In the genomic region with DNA sequence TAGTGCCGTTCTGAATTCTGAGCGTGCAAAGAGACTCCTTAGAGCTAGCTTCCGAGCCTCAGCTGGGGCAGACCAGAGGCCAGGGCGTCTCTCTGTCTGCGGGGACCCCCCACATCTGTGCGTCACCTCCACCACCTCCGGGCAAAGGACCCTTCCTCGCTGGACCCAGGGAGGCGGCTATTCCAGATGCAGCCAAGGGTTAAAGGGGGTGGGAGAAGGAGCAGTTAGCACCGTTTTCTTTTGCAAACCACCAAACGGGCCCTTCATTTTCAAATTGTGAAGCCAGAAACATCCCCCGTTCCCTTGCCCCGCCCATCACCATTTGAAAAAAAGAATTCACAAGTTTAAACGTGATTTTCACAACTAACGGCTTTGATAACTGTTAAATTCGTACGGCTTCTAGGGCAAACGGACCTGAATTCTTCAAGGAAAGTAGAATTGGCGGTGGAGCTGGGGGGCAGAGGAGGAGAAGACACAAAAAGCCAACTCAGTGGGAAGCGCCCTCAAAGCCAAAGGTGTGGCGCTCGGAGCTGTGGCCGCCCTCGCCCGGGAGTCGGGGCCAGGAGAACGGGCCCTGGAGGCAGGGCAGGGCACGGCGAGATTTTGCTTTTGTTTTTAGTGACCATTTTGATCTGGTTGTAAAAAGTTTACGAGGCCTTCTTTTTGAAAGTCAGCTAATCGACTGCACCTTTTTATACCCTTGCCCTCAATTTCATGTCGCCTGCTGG, we compare ENCODE assay signal across 9 cellular contexts. TPM values are rescaled to one million over a fixed set of nuclear protein-coding genes. Genes with fewer than 3 reads are reported as not detected.
DNase-seq lines count a peak whose midpoint lies in the region; ATAC-seq and TF ChIP-seq lines count a peak whose summit lies in the region.
"Had no signal": no experiment of that assay in that cellular context is flagged by ENCODE, and none has a peak within 500 bp of the region (broad histone marks: within the 10 kb centered on the region; RNA-seq: fewer than 3 reads in every experiment).

No MANE protein-coding gene starts in this region.

- no peak for TF ChIP-seq CTCF in cardiac fibroblast (IDR thresholded peaks at IDR 0.05; ENCODE audit: low read depth, low read length)
- peak in 1 of 3 experiments; percentile 16 for TF ChIP-seq CTCF in testis (IDR thresholded peaks at IDR 0.05)

- intact Hi-C loops in left colon (cut with DNase I, micrococcal nuclease), result loop anchor here (5.0 to 10.0 kb wide), 4 partner anchors 301 to 1031 kb away; no protein-coding TSS in a partner anchor
- intact Hi-C loops in testis (cut with DNase I; ENCODE audit: low total_unique reads), result loop anchor here (5.0 to 10.0 kb wide), 2 partner anchors 321 to 1224 kb away; no protein-coding TSS in a partner anchor

- ATAC-seq in left colon (peak; percentile 31), GM21515 (IDR thresholded peaks at IDR 0.05; ENCODE audit: unreplicated experiment) (no peak)

- H3K4me3 ChIP-seq in cardiac fibroblast (replicated peaks in 1 of 2; ENCODE audit: low read depth in 2 of 2, low read length in 2 of 2) (peak overlapping the region; percentile 82 to 92), testis (peak overlapping the region; percentile 77 to 81)

- H3K27me3 ChIP-seq in testis, result no peaks in the 10 kb centered on the region

- H3K9me3 ChIP-seq in testis, result no peaks in the 10 kb centered on the region

- H3K4me1 ChIP-seq in testis, result peaks cover 21% of the 10 kb centered on the region

- 6 to 7% methylated on average over 32 of the region's 32 CpGs for WGBS in testis, 2 donors

- no peaks in the 10 kb centered on the region for H3K36me3 ChIP-seq in testis (ENCODE audit: low read depth, missing control alignments)

- peak; percentile 9 for DNase-seq in activated CD4-positive, alpha-beta T cell treated with anti-CD3 and anti-CD28 coated beads for 48 hours
- no peak for DNase-seq in activated CD4-positive, alpha-beta T cell treated with anti-CD3 and anti-CD28 coated beads, Interleukin-2, amount 50 U/mL, for 4 hours
- DNase-seq in cardiac fibroblast (ENCODE audit: low read depth in 2 of 2), result peak in 1 of 2 donors; percentile 39
- DNase-seq in left colon, result peak in 1 of 2 donors; percentile 7
- DNase-seq in testis, result no peak
- no peak for DNase-seq in GM19238 (ENCODE audit: insufficient read length, low spot score)
- DNase-seq in cortex of kidney (lab: John Stamatoyannopoulos, UW), result no peak
- DNase-seq: AML-193 had no signal

- H3K27ac ChIP-seq in testis, result peak overlapping the region; percentile 72 to 78

- TF ChIP-seq POLR2A in testis (IDR thresholded peaks at IDR 0.05), result no peak

RNA-seq across cellular contexts. Expression of a gene that starts 3.3 kb away (rescaled TPM):
- total RNA-seq in left colon (10 to 100 TPM; 30.8 to 45.2 TPM), testis (10 to 100 TPM; 46.5 to 86.1 TPM)
- polyA plus RNA-seq in testis (ENCODE audit: insufficient read depth, low read depth, low replicate concordance), result 26.2 TPM
